Comparison of ENCODE assay signal across 1 cellular context in genomic region chr12:25984759-25985158, GRCh38.
TF ChIP-seq lines count a peak whose summit lies in the region.

No MANE protein-coding gene starts in this region.

TF ChIP-seq in HEK293, 187 proteins besides CTCF, POLR2A, EP300 and RAD21:
- TF ChIP-seq PRDM2 (tag by site-specific recombination; IDR thresholded peaks at IDR 0.05; ENCODE audit: borderline replicate concordance), result no peak
- TF ChIP-seq ZNF157 (tag by site-specific recombination; IDR thresholded peaks at IDR 0.05), result no peak
- peak; percentile 45; the same call in 1 of the 2 replicates for TF ChIP-seq PRDM6 (tag by site-specific recombination; IDR thresholded peaks at IDR 0.05)
- TF ChIP-seq ZBTB26 (tag by site-specific recombination; optimal IDR thresholded peaks at IDR 0.05), result no peak
- TF ChIP-seq ZNF155 (tag by site-specific recombination; IDR thresholded peaks at IDR 0.05), result no peak
TF ChIP-seq in HEK293: peak in this region for 1.
